24 cellular contexts compared by ENCODE assay signal in genomic region chr2:20486571-20486970, GRCh38. TPM values are rescaled to one million over a fixed set of nuclear protein-coding genes. Genes with fewer than 3 reads are reported as not detected.
A peak's percentile ranks its signal among the peaks of the same experiment; 100 is the strongest.
DNase-seq lines count a peak whose midpoint lies in the region; ATAC-seq, FAIRE-seq and TF ChIP-seq lines count a peak whose summit lies in the region.
"Had no signal": no experiment of that assay in that cellular context is flagged by ENCODE, and none has a peak within 500 bp of the region (broad histone marks: within the 10 kb centered on the region; RNA-seq: fewer than 3 reads in every experiment).

No MANE protein-coding gene starts in this region.

- POLR2A ChIA-PET in K562 (lab: Yijun Ruan, JAX), result interaction anchor here (0.7 kb wide), 1 partner anchor 13 kb away, joined by 3 read pairs; no protein-coding TSS in a partner anchor

- 2% methylated on average over 3 of the region's 3 CpGs for WGBS in K562 (ENCODE audit: insufficient coverage, low coverage, missing lambda C conversion rate)

- H3K9me3 ChIP-seq in K562 (replicated peaks; ENCODE audit: control insufficient read depth, insufficient read depth, low read depth, low read length) (no peaks in the 10 kb centered on the region), upper lobe of right lung (no peaks in the 10 kb centered on the region)
- H3K9me3 ChIP-seq: SK-N-SH had no signal

- H3K79me2 ChIP-seq in K562 (ENCODE audit: control insufficient read depth, insufficient read depth, low read length), result no peaks in the 10 kb centered on the region

- H3K27me3 ChIP-seq in K562 (ENCODE audit: control insufficient read depth in 2 of 2, insufficient read depth in 2 of 2, low read length in 2 of 2) (peaks cover 8 to 68% of the 10 kb centered on the region in 2 experiments; a peak in 3 of 5 replicates), upper lobe of right lung (no peaks in the 10 kb centered on the region)

- CTCF ChIA-PET in K562 (lab: Yijun Ruan, JAX; ENCODE audit: low intra/inter-chr PET ratio), result no interaction called here

- TF ChIP-seq CTCF in K562 (IDR thresholded peaks at IDR 0.05 in 2 of 3, conservative IDR thresholded peaks at IDR 0.05 in 1 of 3; ENCODE audit: insufficient read depth in 2 of 3, low read depth in 1 of 3, low read length in 3 of 3) (no peak), upper lobe of right lung (IDR thresholded peaks at IDR 0.05) (no peak)

- ATAC-seq in left cardiac atrium (no peak), K562 (no peak), sciatic nerve (no peak), upper lobe of right lung (no peak)
- ATAC-seq: CD8-positive, alpha-beta T cell; PC-3 had no signal

- no peaks in the 10 kb centered on the region; a peak in 1 of 5 replicates for H3K4me1 ChIP-seq in K562 (replicated peaks in 1 of 2; ENCODE audit: control insufficient read depth in 2 of 2, insufficient read depth in 2 of 2, low read length in 2 of 2)
- no peaks in the 10 kb centered on the region for H3K4me1 ChIP-seq in upper lobe of right lung

- intact Hi-C loops in cardiac septum (cut with DNase I), result no loop called here
- intact Hi-C loops in left cardiac atrium (cut with DNase I), result no loop called here
- intact Hi-C loops in K562 (cut with micrococcal nuclease), result no loop called here
- intact Hi-C loops in sciatic nerve (cut with DNase I), result no loop called here
- intact Hi-C loops in upper lobe of right lung (cut with DNase I), result no loop called here
- intact Hi-C loops in posterior vena cava (cut with DNase I), result no loop called here

- no peak overlapping the region for H3K9ac ChIP-seq in K562 (ENCODE audit: insufficient read depth in 1 of 2, low read depth in 2 of 2, low read length in 2 of 2)
- H3K9ac ChIP-seq: SK-N-SH had no signal

- H3K4me3 ChIP-seq in K562, result no peak overlapping the region
- no peak overlapping the region for H3K4me3 ChIP-seq in upper lobe of right lung

- in situ Hi-C loops in K562 (cut with MboI), result no loop called here

- no peaks in the 10 kb centered on the region for H3K9me1 ChIP-seq in K562 (ENCODE audit: control insufficient read depth, insufficient read depth, low read length)

- H2AFZ ChIP-seq in K562 (ENCODE audit: low read depth, low read length), result no peak overlapping the region

- H3K27ac ChIP-seq in K562 (ENCODE audit: extremely low read depth, low read depth, low read length) (no peak overlapping the region), upper lobe of right lung (no peak overlapping the region)
- H3K27ac ChIP-seq: C4-2B had no signal

- BruUV-seq in K562 (replicated peaks; lab: Mats Ljungman, UMichigan), result no TSS peak

- H4K20me1 ChIP-seq in K562 (replicated peaks; ENCODE audit: control insufficient read depth, insufficient read depth, low read length), result no peaks in the 10 kb centered on the region

- no peak for FAIRE-seq in K562 (lab: Jason Lieb, UNC)
- FAIRE-seq: GM12892, H1 had no signal

- DNase-seq in cardiac septum (ENCODE audit: low spot score) (peak; percentile 63), left cardiac atrium (no peak), K562 (ENCODE audit: extremely low read depth in 1 of 4, low spot score in 3 of 4) (no peak), sciatic nerve (ENCODE audit: low spot score) (peak; percentile 49), upper lobe of right lung (no peak), NCI-H2196 treated with DMSO at 0.1 percent for 48 hours (lab: John Stamatoyannopoulos, UW; ENCODE audit: unreplicated experiment) (no peak), posterior vena cava (ENCODE audit: low spot score) (no peak)
- DNase-seq: CD8-positive, alpha-beta T cell; DMS153; DND-41; HCEC 1CT; NCI-H1092; NCI-H1417 treated with DMSO at 0.1 percent for 48 hours; NCI-H187; NCI-H2107; NCI-H2227 treated with DMSO at 0.1 percent for 48 hours; NCI-H526 treated with DMSO at 0.1 percent for 48 hours; NK-92 treated with Interleukin-12 subunit alpha and Interleukin-12 subunit beta, amount 100 ng/mL, for 24 hours; PC-3; SW 1271 had no signal

- no peak overlapping the region for H3K4me2 ChIP-seq in K562 (ENCODE audit: insufficient read depth, low read length)
- H3K4me2 ChIP-seq: SK-N-SH had no signal

- TF ChIP-seq RAD21 in K562 (CRISPR knock-in tag; conservative IDR thresholded peaks at IDR 0.05 in 1 of 2, IDR thresholded peaks at IDR 0.05 in 1 of 2), result no peak

- H3K36me3 ChIP-seq in K562 (ENCODE audit: control insufficient read depth, insufficient read depth, low read length), result no peaks in the 10 kb centered on the region
- H3K36me3 ChIP-seq in upper lobe of right lung, result no peaks in the 10 kb centered on the region

- TF ChIP-seq EP300 in K562 (IDR thresholded peaks at IDR 0.05; ENCODE audit: low read length), result no peak

- no peak for TF ChIP-seq POLR2A in K562 (conservative IDR thresholded peaks at IDR 0.05)

TF ChIP-seq in K562, 482 proteins besides CTCF, POLR2A, EP300 and RAD21:
- no peak for TF ChIP-seq GATAD2A (IDR thresholded peaks at IDR 0.05)
- TF ChIP-seq MEIS2 (IDR thresholded peaks at IDR 0.05; ENCODE audit: partially characterized antibody), result peak; percentile 15

RNA-seq across cellular contexts. Expression of gene RHOB, which starts 39.7 kb away (rescaled TPM):
- 98.4 TPM for total RNA-seq in cardiac septum
- total RNA-seq in left cardiac atrium, result 100 to 1,000 TPM; 224 to 279 TPM
- 0.44 and 2.1 TPM in 2 replicates for total RNA-seq in K562 (2011; cell fraction: chromatin; rRNA removed; ENCODE audit: low replicate concordance)
- 3.4 and 4.2 TPM in 2 replicates for total RNA-seq in K562 (2011; cell fraction: nucleolus; rRNA removed)
- 1.8 and 2.7 TPM in 2 replicates for total RNA-seq in K562 (2011; cell fraction: nucleoplasm; rRNA removed)
- 4.2 and 4.8 TPM in 2 replicates for total RNA-seq in K562 (2014; rRNA removed)
- total RNA-seq in K562 (2014; rRNA removed; fragmentation: Illumina TruSeq; extraction: Trizol), result 0.87 and 0.99 TPM in 2 replicates
- 0.72 and 0.90 TPM in 2 replicates for total RNA-seq in K562 (2015; rRNA removed; fragmentation: Illumina TruSeq; extraction: Trizol)
- 3.3 and 4.2 TPM in 2 replicates for total RNA-seq in K562 (2021)
- 1.1 and 1.5 TPM in 2 replicates for polyA plus RNA-seq in K562 (2011; rRNA removed)
- 1.2 and 4.0 TPM in 2 replicates for polyA plus RNA-seq in K562 (2011; cell fraction: cytosol; rRNA removed)
- 1.8 and 3.5 TPM in 2 replicates for polyA plus RNA-seq in K562 (2011; cell fraction: nucleus; rRNA removed)
- polyA plus RNA-seq in K562 (2012), result 4.0 and 4.8 TPM in 2 replicates
- 1.3 and 1.4 TPM in 2 replicates for polyA plus RNA-seq in K562 (2014; fragmentation: Illumina TruSeq; extraction: Trizol)
- polyA plus RNA-seq in K562 (2014; fragmentation: Nextera tagmentation; extraction: Ambion mirVana), result under 1 TPM; 0.07 to 0.17 TPM
- polyA plus RNA-seq in K562 (2014; rRNA removed), result 2.1 and 2.6 TPM in 2 replicates
- polyA minus RNA-seq in K562 (2011; rRNA and poly(A)+ RNA removed), result 0.48 and 1.1 TPM in 2 replicates
- polyA minus RNA-seq in K562 (2011; cell fraction: cytosol; rRNA and poly(A)+ RNA removed), result 3.6 and 10.7 TPM in 2 replicates
- 3.8 and 4.1 TPM in 2 replicates for polyA minus RNA-seq in K562 (2011; cell fraction: nucleus; rRNA and poly(A)+ RNA removed)
- 236 TPM for total RNA-seq in sciatic nerve
- total RNA-seq in upper lobe of right lung, result 191 TPM
- total RNA-seq in posterior vena cava, result 1,000 to 10,000 TPM in 1 of 2 donors, 100 to 1,000 TPM in 1; 742 to 1,258 TPM

Comparison
In these comparisons a context has a peak if more than half of its experiments do, and no peak if none do; other contexts are left out.
1. DNase-seq: peak in cardiac septum (single experiment) and sciatic nerve (single experiment); none in left cardiac atrium (single experiment), K562 (0 of 4), upper lobe of right lung (single experiment), NCI-H2196 treated with DMSO at 0.1 percent for 48 hours (single experiment) and posterior vena cava (single experiment).
2. RNA of gene RHOB, which starts 39.7 kb away (total RNA-seq): 742 to 1,258 TPM in posterior vena cava, 224 to 279 TPM in left cardiac atrium, 236 TPM in sciatic nerve (single experiment), 191 TPM in upper lobe of right lung (single experiment) and 98.4 TPM in cardiac septum (single experiment); 0.44 to 4.8 TPM in K562; every median in the first group is over 10 times any median in the second.